In genomic region chr11:99593197-99593596, GRCh38 we compare ENCODE assay signal across 34 cellular contexts.
"Had no signal": no experiment of that assay in that cellular context is flagged by ENCODE, and none has a peak within 500 bp of the region (broad histone marks: within the 10 kb centered on the region; RNA-seq: fewer than 3 reads in every experiment).

No MANE protein-coding gene starts in this region.

- H3K4me2 ChIP-seq: KMS-11 had no signal

- H3K9ac ChIP-seq: KMS-11 had no signal

- H3K27ac ChIP-seq: KMS-11 had no signal

- DNase-seq: Karpas-422, Kasumi-1, MG63, MM.1S, MV-4-11, NCI-H1048, NCI-H1092, NCI-H1092 treated with DMSO at 0.1 percent for 48 hours, NCI-H1105, NCI-H1105 treated with DMSO at 0.1 percent for 48 hours, NCI-H1417, NCI-H1417 treated with DMSO at 0.1 percent for 48 hours, NCI-H1436, NCI-H1436 treated with DMSO at 0.1 percent for 48 hours, NCI-H146, NCI-H1694, NCI-H1694 treated with DMSO at 0.1 percent for 48 hours, NCI-H187, NCI-H187 treated with DMSO at 0.1 percent for 48 hours, NCI-H1930, NCI-H2029, NCI-H2029 treated with DMSO at 0.1 percent for 48 hours, NCI-H2081, NCI-H2081 treated with DMSO at 0.1 percent for 48 hours, NCI-H2107, NCI-H2171, NCI-H2171 treated with DMSO at 0.1 percent for 48 hours, NCI-H2227 treated with DMSO at 0.1 percent for 48 hours, NCI-H226, NCI-H345, NCI-H446, NCI-H446 treated with DMSO at 0.1 percent for 48 hours, NCI-H510A had no signal

- H3K4me3 ChIP-seq: MG63 had no signal

- H3K36me3 ChIP-seq: MG63 had no signal

- H3K27me3 ChIP-seq: MG63 had no signal

- H3K9me3 ChIP-seq: MG63 had no signal
